Comparison of ENCODE assay signal across 8 cellular contexts in the genomic region with DNA sequence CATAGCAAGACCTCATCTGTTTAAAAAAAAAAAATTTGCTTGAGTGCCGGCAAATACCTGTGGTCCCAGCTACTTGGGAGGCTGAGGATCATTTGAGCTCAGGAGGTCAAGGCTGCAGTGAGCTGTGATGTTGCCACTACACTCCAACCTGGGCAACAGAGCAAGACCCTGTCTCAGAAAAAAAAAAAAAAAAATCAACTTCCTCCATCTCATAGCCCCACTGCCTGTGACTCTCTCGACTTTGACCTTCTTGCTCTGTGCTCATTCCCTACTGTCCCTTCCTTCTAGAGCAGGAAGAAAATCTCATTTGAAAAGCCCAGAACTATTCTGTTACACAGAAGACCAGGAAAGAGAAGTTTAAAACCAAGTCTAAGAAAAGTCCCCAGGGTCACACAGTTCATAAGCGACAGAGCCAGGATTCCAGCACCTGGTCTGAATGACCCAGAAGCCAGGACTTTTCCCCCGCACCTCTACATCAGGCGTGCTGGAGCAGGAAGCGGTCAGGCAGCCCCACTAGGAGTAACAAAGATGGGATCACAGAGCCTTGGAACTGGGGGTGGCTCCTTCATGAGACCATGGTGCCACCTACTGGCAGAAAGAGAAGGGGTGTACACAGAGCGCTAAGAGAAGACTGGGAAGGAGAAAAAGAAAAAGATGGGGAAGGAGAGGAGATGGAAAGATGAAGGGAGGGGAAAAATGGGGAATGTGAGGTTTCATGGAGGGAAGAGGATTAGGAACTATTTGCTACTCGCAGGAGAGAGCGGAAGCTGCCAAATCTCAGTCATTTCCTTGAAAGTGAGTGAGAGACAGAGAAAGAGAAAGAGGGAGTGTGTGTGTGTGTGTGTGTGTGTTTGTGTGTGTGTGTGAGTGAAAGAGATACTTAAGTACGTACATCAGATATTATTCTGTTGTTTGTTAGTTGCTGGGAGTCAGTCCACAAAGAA. TPM values are rescaled to one million over a fixed set of nuclear protein-coding genes. Genes with fewer than 3 reads are reported as not detected.
A peak's percentile ranks its signal among the peaks of the same experiment; 100 is the strongest.
DNase-seq lines count a peak whose midpoint lies in the region; TF ChIP-seq lines count a peak whose summit lies in the region.

No MANE protein-coding gene starts in this region.

- H3K36me3 ChIP-seq in mesenchymal stem cell (ENCODE audit: control insufficient read depth in 1 of 2, insufficient read depth in 2 of 2, low read depth in 1 of 2, low read length in 2 of 2) = no peaks in the 10 kb centered on the region

- H4K8ac ChIP-seq in mesenchymal stem cell (ENCODE audit: low read length) = no peak overlapping the region

- H3K18ac ChIP-seq in mesenchymal stem cell (ENCODE audit: low read depth in 1 of 2, low read length in 2 of 2) = no peak overlapping the region

- no peak overlapping the region for H2BK12ac ChIP-seq in mesenchymal stem cell (ENCODE audit: low read length in 2 of 2)

- H3K4me3 ChIP-seq in HL-60 (replicated peaks; ENCODE audit: insufficient read depth, low read length) = no peak overlapping the region
- H3K4me3 ChIP-seq in mesenchymal stem cell (ENCODE audit: insufficient read depth in 1 of 2, low read depth in 1 of 2, low read length in 2 of 2) = no peak overlapping the region

- no peak overlapping the region for H3K27ac ChIP-seq in HL-60 (replicated peaks)
- no peak overlapping the region for H3K27ac ChIP-seq in mesenchymal stem cell (ENCODE audit: low read length, poor library complexity, severe bottlenecking)

- TF ChIP-seq CTCF in HL-60 (IDR thresholded peaks at IDR 0.05; ENCODE audit: insufficient read depth, low read length) = peak; percentile 62

- no peak overlapping the region for H2BK15ac ChIP-seq in mesenchymal stem cell (ENCODE audit: low read depth, poor library complexity, severe bottlenecking)

- H2AK5ac ChIP-seq in mesenchymal stem cell (ENCODE audit: low read length, severe bottlenecking) = no peak overlapping the region

- H2AFZ ChIP-seq in mesenchymal stem cell (ENCODE audit: low read depth, low read length) = no peak overlapping the region

- H3K23ac ChIP-seq in mesenchymal stem cell (ENCODE audit: low read length in 2 of 2) = no peak overlapping the region

- H3K9me3 ChIP-seq in mesenchymal stem cell (ENCODE audit: control insufficient read depth, low read length) = no peaks in the 10 kb centered on the region

- H2BK120ac ChIP-seq in mesenchymal stem cell (ENCODE audit: low read depth, low read length) = no peak overlapping the region

- peak overlapping the region; percentile 66 for H3K9ac ChIP-seq in mesenchymal stem cell (ENCODE audit: low read length)

- WGBS in mesenchymal stem cell = 14% methylated on average over 9 of the region's 10 CpGs

- H3K27me3 ChIP-seq in HL-60 (ENCODE audit: insufficient read depth, poor library complexity, severe bottlenecking) (no peaks in the 10 kb centered on the region), mesenchymal stem cell (ENCODE audit: control insufficient read depth in 1 of 2, insufficient read depth in 1 of 2, low read length in 2 of 2) (no peaks in the 10 kb centered on the region)

- no peak overlapping the region for H2BK5ac ChIP-seq in mesenchymal stem cell (ENCODE audit: low read depth, low read length, poor library complexity, severe bottlenecking)

- in situ Hi-C loops in G401 (cut with HindIII; ENCODE audit: low sequenced_read_pairs) = loop anchor here (10.0 kb wide), 1 partner anchor 115 kb away; no protein-coding TSS in a partner anchor

- H4K91ac ChIP-seq in mesenchymal stem cell (ENCODE audit: low read length) = no peak overlapping the region

- H3K4ac ChIP-seq in mesenchymal stem cell (ENCODE audit: low read depth in 1 of 2, low read length in 2 of 2) = no peak overlapping the region

- no peaks in the 10 kb centered on the region for H3K79me1 ChIP-seq in mesenchymal stem cell (replicated peaks; ENCODE audit: low read length, poor library complexity, severe bottlenecking)

- peak; percentile 95 for DNase-seq in G401 (ENCODE audit: low spot score)
- peak; percentile 63 to 71 for DNase-seq in HL-60 (ENCODE audit: low read depth in 1 of 2, low spot score in 1 of 2)
- peak; percentile 86 for DNase-seq in NCI-H748 treated with DMSO at 0.1 percent for 48 hours (lab: John Stamatoyannopoulos, UW)
- peak; percentile 65 to 74 for DNase-seq in activated CD4-positive, alpha-beta T cell treated with anti-CD3 and anti-CD28 coated beads, Interleukin-2, amount 50 U/mL, for 48 hours
- DNase-seq in effector CD8-positive, alpha-beta T cell (lab: John Stamatoyannopoulos, UW) = peak; percentile 53
- DNase-seq in mesenchymal stem cell = peak; percentile 89
- DNase-seq in stimulated activated CD8-positive, alpha-beta memory T cell treated with anti-CD3 and anti-CD28 coated beads, Interleukin-2, amount 100 ng/mL, for 48 hours (ENCODE audit: low read depth in 2 of 2) = peak; percentile 18 to 54
- DNase-seq in cortex of kidney (lab: John Stamatoyannopoulos, UW) = no peak

- H3K4me1 ChIP-seq in mesenchymal stem cell (ENCODE audit: control insufficient read depth, insufficient read depth, low read depth, low read length) = peaks cover 34% of the 10 kb centered on the region

- H3K14ac ChIP-seq in mesenchymal stem cell (ENCODE audit: low read length in 2 of 2) = no peak overlapping the region

- H3K4me2 ChIP-seq in mesenchymal stem cell (ENCODE audit: low read length, poor library complexity, severe bottlenecking) = no peak overlapping the region

RNA-seq across cellular contexts. Expression of gene P3R3URF, which starts 3.1 kb away (rescaled TPM):
- total RNA-seq in G401 (2014; rRNA removed; shearing (Covaris generic)) = not detected in 2 replicates
- polyA plus RNA-seq in mesenchymal stem cell (2013, experiment 1 of 2) = not detected
- polyA plus RNA-seq in mesenchymal stem cell (2013, experiment 2 of 2) = not detected

RNA-seq across cellular contexts. Expression of gene TSPAN1, which starts 4.5 kb away (rescaled TPM):
- total RNA-seq in G401 (2014; rRNA removed; shearing (Covaris generic)) = 5.9 TPM in 1 of 2 replicates, not detected in the other
- 0.12 TPM for polyA plus RNA-seq in mesenchymal stem cell (2013, experiment 1 of 2)
- 0.23 TPM for polyA plus RNA-seq in mesenchymal stem cell (2013, experiment 2 of 2)

RNA-seq across cellular contexts. Expression of gene POMGNT1, which starts 18.8 kb away (rescaled TPM):
- 78.6 and 118 TPM in 2 replicates for total RNA-seq in G401 (2014; rRNA removed; shearing (Covaris generic))
- polyA plus RNA-seq in mesenchymal stem cell (2013, experiment 1 of 2) = 55.9 TPM
- 60.5 TPM for polyA plus RNA-seq in mesenchymal stem cell (2013, experiment 2 of 2)

RNA-seq across cellular contexts. Expression of gene LURAP1, which starts 23.7 kb away (rescaled TPM):
- 6.0 and 7.8 TPM in 2 replicates for total RNA-seq in G401 (2014; rRNA removed; shearing (Covaris generic))
- polyA plus RNA-seq in mesenchymal stem cell (2013, experiment 1 of 2) = 1.2 TPM
- polyA plus RNA-seq in mesenchymal stem cell (2013, experiment 2 of 2) = 1.1 TPM

RNA-seq across cellular contexts. Expression of gene PIK3R3, which starts 47.0 kb away (rescaled TPM):
- 14.3 and 15.8 TPM in 2 replicates for total RNA-seq in G401 (2014; rRNA removed; shearing (Covaris generic))
- 13.9 TPM for polyA plus RNA-seq in mesenchymal stem cell (2013, experiment 1 of 2)
- polyA plus RNA-seq in mesenchymal stem cell (2013, experiment 2 of 2) = 13.7 TPM
